In genomic region chr14:68862954-68863594, GRCh38 we compare ENCODE assay signal across 8 cellular contexts.
DNase-seq lines count a peak whose midpoint lies in the region; ATAC-seq and TF ChIP-seq lines count a peak whose summit lies in the region.

No MANE protein-coding gene starts in this region.

- H3K9me3 ChIP-seq in SU-DHL-6 (ENCODE audit: insufficient read depth, low read length) (peaks cover 17% of the 10 kb centered on the region; the same call in 1 of the 2 replicates), right atrium auricular region (peaks cover 0 to 8% of the 10 kb centered on the region in 2 donors)

- peak; percentile 70 for TF ChIP-seq CTCF in GM10248 (IDR thresholded peaks at IDR 0.05; ENCODE audit: control extremely low read depth, extremely low read depth, low read depth, missing control alignments)
- peak; percentile 82 for TF ChIP-seq CTCF in SU-DHL-6 (IDR thresholded peaks at IDR 0.05; ENCODE audit: insufficient read depth, low read length, poor library complexity, severe bottlenecking)
- TF ChIP-seq CTCF in right atrium auricular region (IDR thresholded peaks at IDR 0.05), result peak; percentile 58 to 79

- H3K36me3 Mint-ChIP-seq in activated naive CD8-positive, alpha-beta T cell treated with anti-CD3 and anti-CD28 coated beads, Interleukin-2, amount 50 U/mL, for 24 hours (ENCODE audit: low read depth), result no peaks in the 10 kb centered on the region
- no peaks in the 10 kb centered on the region for H3K36me3 Mint-ChIP-seq in stimulated activated memory B cell treated with anti-CD40 and anti-IgM and Interleukin-4, amounts not matched to agents 10 μg/mL and 1 μg/mL and 100 μg/mL, for 72 hours

- H3K36me3 ChIP-seq in SU-DHL-6 (ENCODE audit: low read length) (no peaks in the 10 kb centered on the region), right atrium auricular region (no peaks in the 10 kb centered on the region)

- no peaks in the 10 kb centered on the region for H3K27me3 Mint-ChIP-seq in activated naive CD8-positive, alpha-beta T cell treated with anti-CD3 and anti-CD28 coated beads, Interleukin-2, amount 50 U/mL, for 24 hours
- no peaks in the 10 kb centered on the region for H3K27me3 Mint-ChIP-seq in stimulated activated memory B cell treated with anti-CD40 and anti-IgM and Interleukin-4, amounts not matched to agents 10 μg/mL and 1 μg/mL and 100 μg/mL, for 72 hours

- no peaks in the 10 kb centered on the region for H3K4me1 Mint-ChIP-seq in activated naive CD8-positive, alpha-beta T cell treated with anti-CD3 and anti-CD28 coated beads, Interleukin-2, amount 50 U/mL, for 24 hours
- no peaks in the 10 kb centered on the region for H3K4me1 Mint-ChIP-seq in stimulated activated memory B cell treated with anti-CD40 and anti-IgM and Interleukin-4, amounts not matched to agents 10 μg/mL and 1 μg/mL and 100 μg/mL, for 72 hours

- CTCF ChIA-PET in GM10248 (lab: Yijun Ruan, JAX), result interaction anchor here (0.6 to 3.8 kb wide), 26 partner anchors 9 to 1349 kb away, joined by 3 to 35 read pairs (median 4); no protein-coding TSS in a partner anchor

- no peak overlapping the region for H3K4me3 ChIP-seq in SU-DHL-6 (ENCODE audit: insufficient read depth, low read length, poor library complexity, severe bottlenecking)
- H3K4me3 ChIP-seq in right atrium auricular region, result no peak overlapping the region

- no peaks in the 10 kb centered on the region for H3K9me2 ChIP-seq in SU-DHL-6 (replicated peaks; ENCODE audit: insufficient read depth, low read length)

- ATAC-seq in activated naive CD8-positive, alpha-beta T cell treated with anti-CD3 and anti-CD28 coated beads, Interleukin-2, amount 50 U/mL, for 24 hours, result peak; percentile 52
- ATAC-seq in stimulated activated memory B cell treated with anti-CD40 and anti-IgM and Interleukin-4, amounts not matched to agents 10 μg/mL and 1 μg/mL and 100 μg/mL, for 72 hours, result no peak
- ATAC-seq in GM19328 (IDR thresholded peaks at IDR 0.05; ENCODE audit: unreplicated experiment), result no peak

- H3K27me3 ChIP-seq in SU-DHL-6 (ENCODE audit: low read length), result no peaks in the 10 kb centered on the region
- no peaks in the 10 kb centered on the region for H3K27me3 ChIP-seq in right atrium auricular region

- H3K4me3 Mint-ChIP-seq in activated naive CD8-positive, alpha-beta T cell treated with anti-CD3 and anti-CD28 coated beads, Interleukin-2, amount 50 U/mL, for 24 hours, result no peak overlapping the region
- no peak overlapping the region for H3K4me3 Mint-ChIP-seq in stimulated activated memory B cell treated with anti-CD40 and anti-IgM and Interleukin-4, amounts not matched to agents 10 μg/mL and 1 μg/mL and 100 μg/mL, for 72 hours

- peaks cover 4% of the 10 kb centered on the region for H3K9me3 Mint-ChIP-seq in activated naive CD8-positive, alpha-beta T cell treated with anti-CD3 and anti-CD28 coated beads, Interleukin-2, amount 50 U/mL, for 24 hours
- H3K9me3 Mint-ChIP-seq in stimulated activated memory B cell treated with anti-CD40 and anti-IgM and Interleukin-4, amounts not matched to agents 10 μg/mL and 1 μg/mL and 100 μg/mL, for 72 hours, result peaks cover 3% of the 10 kb centered on the region

- peak; percentile 75 for DNase-seq in GM10248 (ENCODE audit: extremely low spot score)
- DNase-seq in NCI-H128 (lab: John Stamatoyannopoulos, UW; ENCODE audit: unreplicated experiment), result peak; percentile 68
- peak; percentile 81 for DNase-seq in activated naive CD8-positive, alpha-beta T cell treated with anti-CD3 and anti-CD28 coated beads, Interleukin-2, amount 50 U/mL, for 24 hours
- DNase-seq in right atrium auricular region (ENCODE audit: low spot score), result peak; percentile 79
- DNase-seq in retina, result peak; percentile 79

- H3K4me2 ChIP-seq in SU-DHL-6 (ENCODE audit: low read depth, low read length, poor library complexity, severe bottlenecking), result no peak overlapping the region

- H3K79me2 ChIP-seq in SU-DHL-6 (ENCODE audit: insufficient read depth, low read length), result no peaks in the 10 kb centered on the region

- H2AFZ ChIP-seq in SU-DHL-6 (ENCODE audit: low read depth, low read length, severe bottlenecking), result no peak overlapping the region

- H3K4me1 ChIP-seq in right atrium auricular region, result peaks cover 0 to 4% of the 10 kb centered on the region in 2 donors

- POLR2A ChIA-PET in GM10248 (lab: Yijun Ruan, JAX), result no interaction called here

- H3K9ac ChIP-seq in SU-DHL-6 (ENCODE audit: low read length), result no peak overlapping the region

- H3K27ac ChIP-seq in SU-DHL-6 (ENCODE audit: low read depth, low read length), result no peak overlapping the region
- no peak overlapping the region for H3K27ac ChIP-seq in right atrium auricular region

- no peak overlapping the region for H3K27ac Mint-ChIP-seq in activated naive CD8-positive, alpha-beta T cell treated with anti-CD3 and anti-CD28 coated beads, Interleukin-2, amount 50 U/mL, for 24 hours
- H3K27ac Mint-ChIP-seq in stimulated activated memory B cell treated with anti-CD40 and anti-IgM and Interleukin-4, amounts not matched to agents 10 μg/mL and 1 μg/mL and 100 μg/mL, for 72 hours, result no peak overlapping the region

- H4K20me1 ChIP-seq in SU-DHL-6 (ENCODE audit: low read depth, low read length), result no peaks in the 10 kb centered on the region

- H3F3A ChIP-seq in SU-DHL-6 (ENCODE audit: insufficient read depth), result no peaks in the 10 kb centered on the region
